ENCODE assay signal across 1 cellular context in the genomic region with DNA sequence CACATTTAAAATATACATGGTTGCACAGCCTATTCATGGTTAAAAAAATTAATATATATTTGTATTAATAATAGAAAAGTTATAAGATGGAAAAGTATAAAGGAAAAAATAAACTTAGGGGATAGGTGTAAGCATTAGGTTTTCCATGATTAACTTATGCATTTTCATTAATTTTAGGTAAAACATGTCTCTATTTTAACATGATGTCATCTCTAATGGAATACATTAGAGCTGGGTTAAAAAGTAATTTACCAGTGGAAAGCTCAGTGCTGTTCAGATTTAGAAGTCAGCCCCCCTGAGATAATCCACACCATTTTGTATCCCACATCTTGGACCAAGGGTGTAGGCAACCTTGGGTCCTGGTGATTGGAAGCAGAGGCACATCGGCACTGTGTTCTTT.
TF ChIP-seq lines count a peak whose summit lies in the region.

No MANE protein-coding gene starts in this region.

TF ChIP-seq in IMR-90, 13 proteins besides CTCF, POLR2A, EP300 and RAD21 (continued from another document):
- TF ChIP-seq, protein P1, sequence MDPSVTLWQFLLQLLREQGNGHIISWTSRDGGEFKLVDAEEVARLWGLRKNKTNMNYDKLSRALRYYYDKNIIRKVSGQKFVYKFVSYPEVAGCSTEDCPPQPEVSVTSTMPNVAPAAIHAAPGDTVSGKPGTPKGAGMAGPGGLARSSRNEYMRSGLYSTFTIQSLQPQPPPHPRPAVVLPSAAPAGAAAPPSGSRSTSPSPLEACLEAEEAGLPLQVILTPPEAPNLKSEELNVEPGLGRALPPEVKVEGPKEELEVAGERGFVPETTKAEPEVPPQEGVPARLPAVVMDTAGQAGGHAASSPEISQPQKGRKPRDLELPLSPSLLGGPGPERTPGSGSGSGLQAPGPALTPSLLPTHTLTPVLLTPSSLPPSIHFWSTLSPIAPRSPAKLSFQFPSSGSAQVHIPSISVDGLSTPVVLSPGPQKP (IDR thresholded peaks at IDR 0.05; ENCODE audit: borderline replicate concordance, low read depth, low read length): no peak
TF ChIP-seq in IMR-90: peak in this region for 0.
